8 cellular contexts compared by ENCODE assay signal in the genomic region with DNA sequence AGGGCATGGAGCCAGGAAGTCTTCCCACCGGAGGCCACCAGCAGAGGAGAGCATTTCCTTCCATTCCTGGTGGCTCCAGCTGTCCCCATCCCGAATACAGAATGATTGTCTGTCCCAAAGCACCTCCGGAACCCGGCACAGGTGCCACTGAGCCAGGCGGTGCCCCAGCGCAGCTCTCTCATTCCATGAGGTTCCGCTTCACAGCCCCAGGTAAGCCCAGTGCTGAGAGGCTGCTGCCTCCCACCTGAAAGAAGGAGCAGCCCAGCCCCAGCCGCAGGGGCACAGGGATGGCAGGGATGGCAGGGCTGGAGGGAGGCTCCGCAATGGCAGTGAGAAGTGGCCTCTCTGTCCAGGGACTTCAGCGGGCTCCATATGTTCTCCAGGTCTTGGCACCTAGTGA.
"Had no signal": no experiment of that assay in that cellular context is flagged by ENCODE, and none has a peak within 500 bp of the region (broad histone marks: within the 10 kb centered on the region; RNA-seq: fewer than 3 reads in every experiment).

No MANE protein-coding gene starts in this region.

- H3K36me3 ChIP-seq: HAP-1 had no signal

- H3K4me3 ChIP-seq: GM23338, HAP-1 had no signal

- ATAC-seq: GM23338, HCT116, HepG2 had no signal

- DNase-seq: H7, HFFc6, KBM-7 had no signal

- H3K4me1 ChIP-seq: HAP-1 had no signal

- H3K27ac ChIP-seq: HL-60 had no signal
